Comparison of ENCODE assay signal across 7 cellular contexts in the genomic region with DNA sequence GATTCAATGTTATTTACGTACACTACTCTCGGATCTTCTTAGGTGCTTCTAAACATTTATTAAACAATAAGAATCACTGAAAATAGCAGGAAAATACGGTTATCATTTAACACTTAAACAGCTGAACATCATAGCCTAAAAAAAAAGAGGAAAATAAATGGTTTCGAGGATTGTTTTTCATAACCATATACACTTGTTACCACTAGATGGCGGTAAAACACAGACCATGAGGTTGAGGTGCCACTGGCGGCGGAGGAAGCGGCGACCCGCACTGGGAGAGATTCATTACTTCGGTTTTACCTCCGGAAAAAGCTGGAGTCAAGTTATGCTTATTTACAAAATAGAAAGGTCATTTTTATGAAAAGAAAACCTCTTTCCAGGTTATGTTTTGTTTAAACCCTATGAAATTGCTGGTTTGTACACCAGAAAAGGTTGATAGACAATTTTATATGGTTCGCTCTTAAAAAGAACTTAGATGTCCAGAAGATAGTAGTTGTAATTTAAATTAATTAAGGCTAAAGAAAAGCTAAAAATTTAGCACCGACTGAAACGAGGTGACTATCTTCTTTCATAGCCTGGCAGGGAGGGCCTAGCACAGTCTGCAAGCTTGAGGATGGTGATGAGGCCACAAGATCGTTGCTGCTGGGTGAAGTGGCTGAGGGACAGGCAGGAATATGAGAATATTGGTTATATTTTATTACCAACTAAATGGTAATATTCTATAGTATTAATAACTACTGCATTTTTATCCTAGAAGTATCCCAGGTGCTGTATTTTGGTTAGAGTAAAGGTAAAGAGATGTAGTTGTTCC.
DNase-seq lines count a peak whose midpoint lies in the region; ATAC-seq and TF ChIP-seq lines count a peak whose summit lies in the region.

No MANE protein-coding gene starts in this region.

- peak; percentile 43 for TF ChIP-seq CTCF in GM13976 (IDR thresholded peaks at IDR 0.05; ENCODE audit: borderline replicate concordance, control extremely low read depth, extremely low read depth, insufficient read depth, missing control alignments)

- in situ Hi-C loops in GM13976 (cut with MboI; ENCODE audit: low sequenced_read_pairs, unreplicated experiment), result loop anchor here (10.0 to 25.0 kb wide), 2 partner anchors 186 to 474 kb away; no protein-coding TSS in a partner anchor

- peak; percentile 63 for ATAC-seq in HG02943 (IDR thresholded peaks at IDR 0.05; ENCODE audit: low read depth, unreplicated experiment)

- DNase-seq in GM13976 (ENCODE audit: low spot score) (peak; percentile 35), NCI-H2227 (lab: John Stamatoyannopoulos, UW; ENCODE audit: unreplicated experiment) (peak; percentile 79), cerebellar cortex (ENCODE audit: low spot score) (peak; percentile 79), kidney glomerular epithelial cell (lab: John Stamatoyannopoulos, UW) (peak; percentile 57)
- DNase-seq in activated CD4-positive, alpha-beta T cell treated with anti-CD3 and anti-CD28 coated beads for 24 hours (ENCODE audit: low read depth in 2 of 2), result peak; percentile 30 to 36
- DNase-seq in stimulated activated CD4-positive, alpha-beta T cell treated with anti-CD3 and anti-CD28 coated beads, Interleukin-1b, Interleukin-23, amount 100 ng/mL, for 48 hours, result peak; percentile 60

Comparison
In these comparisons a context has a peak if more than half of its experiments do, and no peak if none do; other contexts are left out.
1. Peak in every context shown above with its lines: DNase-seq and ATAC-seq.